ENCODE assay signal across 14 cellular contexts in the genomic region with DNA sequence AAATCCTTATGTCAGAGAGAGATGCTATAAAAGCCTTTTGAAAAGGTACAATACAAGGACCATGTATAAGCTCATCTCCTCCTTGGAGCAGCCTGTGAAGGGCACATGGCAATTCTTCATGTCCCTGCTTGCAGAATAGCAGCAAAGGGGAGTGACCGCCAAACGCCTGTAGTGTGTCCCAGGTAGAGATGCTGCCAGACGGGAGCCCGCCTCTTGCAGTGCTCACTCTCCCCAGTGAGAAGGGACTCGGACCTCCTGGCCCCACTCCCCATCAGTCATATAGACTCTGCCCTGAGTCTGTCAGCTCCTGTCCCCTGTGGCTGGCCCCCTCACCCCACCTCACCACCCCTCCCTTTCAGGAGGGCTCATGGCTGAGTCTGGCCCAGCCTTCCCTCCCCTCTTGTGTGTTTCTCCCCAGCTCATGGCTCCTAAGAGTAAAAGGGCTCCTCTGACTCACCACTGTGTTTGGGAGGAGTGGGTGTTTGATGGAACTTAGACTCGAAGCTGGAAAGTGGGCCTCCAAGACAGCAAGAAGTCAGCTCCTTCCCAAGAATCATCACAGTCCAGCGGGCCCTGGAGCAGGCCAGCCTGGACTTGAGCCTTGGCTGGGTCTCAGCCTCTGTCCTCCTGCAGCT. TPM values are rescaled to one million over a fixed set of nuclear protein-coding genes. Genes with fewer than 3 reads are reported as not detected.
A peak's percentile ranks its signal among the peaks of the same experiment; 100 is the strongest.
DNase-seq lines count a peak whose midpoint lies in the region; ATAC-seq and TF ChIP-seq lines count a peak whose summit lies in the region.
"Had no signal": no experiment of that assay in that cellular context is flagged by ENCODE, and none has a peak within 500 bp of the region (broad histone marks: within the 10 kb centered on the region; RNA-seq: fewer than 3 reads in every experiment).

No MANE protein-coding gene starts in this region.

- POLR2A ChIA-PET in activated CD4-positive, alpha-beta T cell treated with anti-CD3 and anti-CD28 coated beads for 36 hours (lab: Charles Lee), result no interaction called here
- POLR2A ChIA-PET in CD8-positive, alpha-beta memory T cell (lab: Charles Lee), result no interaction called here

- no peak overlapping the region for H3K4me3 Mint-ChIP-seq in activated CD4-positive, alpha-beta T cell treated with anti-CD3 and anti-CD28 coated beads for 36 hours
- H3K4me3 Mint-ChIP-seq in CD8-positive, alpha-beta memory T cell, result no peak overlapping the region
- no peak overlapping the region for H3K4me3 Mint-ChIP-seq in activated naive CD8-positive, alpha-beta T cell
- no peak overlapping the region for H3K4me3 Mint-ChIP-seq in natural killer cell
- H3K4me3 Mint-ChIP-seq: H9 had no signal

- H3K9me3 Mint-ChIP-seq in activated CD4-positive, alpha-beta T cell treated with anti-CD3 and anti-CD28 coated beads for 36 hours (ENCODE audit: low read depth), result no peaks in the 10 kb centered on the region
- no peaks in the 10 kb centered on the region for H3K9me3 Mint-ChIP-seq in CD8-positive, alpha-beta memory T cell
- H3K9me3 Mint-ChIP-seq in activated naive CD8-positive, alpha-beta T cell (ENCODE audit: low read depth), result no peaks in the 10 kb centered on the region
- H3K9me3 Mint-ChIP-seq in natural killer cell, result no peaks in the 10 kb centered on the region
- H3K9me3 Mint-ChIP-seq: H9 had no signal

- no peaks in the 10 kb centered on the region for H3K9me3 ChIP-seq in CD8-positive, alpha-beta memory T cell (ENCODE audit: low read length)
- H3K9me3 ChIP-seq: BLaER1 treated with 17β-estradiol and CSF1 and Interleukin-3, amounts not matched to agents 10 nM and 100 nM had no signal

- peak overlapping the region; percentile 83 for H3K27ac Mint-ChIP-seq in activated CD4-positive, alpha-beta T cell treated with anti-CD3 and anti-CD28 coated beads for 36 hours
- peak overlapping the region in 7 of 8 donors; percentile 21 to 81 (median 55) for H3K27ac Mint-ChIP-seq in CD8-positive, alpha-beta memory T cell
- peak overlapping the region; percentile 91 for H3K27ac Mint-ChIP-seq in activated naive CD8-positive, alpha-beta T cell
- peak overlapping the region; percentile 23 to 78 for H3K27ac Mint-ChIP-seq in natural killer cell

- H3K4me1 ChIP-seq in CD8-positive, alpha-beta memory T cell (ENCODE audit: insufficient read depth, low read length), result peaks cover 4% of the 10 kb centered on the region

- 85% methylated on average over 7 of the region's 7 CpGs for WGBS in lower leg skin, 2 donors

- TF ChIP-seq POLR2A in lower leg skin (IDR thresholded peaks at IDR 0.05), result no peak

- ATAC-seq in activated CD4-positive, alpha-beta T cell treated with anti-CD3 and anti-CD28 coated beads for 36 hours, result peak; percentile 48
- ATAC-seq in natural killer cell (no peak), SK-N-SH treated with all-trans-retinoic acid at 6 μM for 48 hours (no peak)

- intact Hi-C loops in activated CD4-positive, alpha-beta T cell treated with anti-CD3 and anti-CD28 coated beads for 36 hours (cut with DNase I, micrococcal nuclease), result no loop called here
- intact Hi-C loops in natural killer cell (cut with micrococcal nuclease) (no loop called here), lower leg skin (cut with DNase I; ENCODE audit: low total_unique reads) (no loop called here)

- TF ChIP-seq CTCF in natural killer cell (IDR thresholded peaks at IDR 0.05) (no peak), lower leg skin (IDR thresholded peaks at IDR 0.05) (no peak)

- peaks cover 23% of the 10 kb centered on the region for H3K36me3 Mint-ChIP-seq in activated CD4-positive, alpha-beta T cell treated with anti-CD3 and anti-CD28 coated beads for 36 hours (ENCODE audit: low read depth)
- peaks cover 3 to 95% (median 13%) of the 10 kb centered on the region in 3 donors for H3K36me3 Mint-ChIP-seq in CD8-positive, alpha-beta memory T cell
- no peaks in the 10 kb centered on the region for H3K36me3 Mint-ChIP-seq in activated naive CD8-positive, alpha-beta T cell
- H3K36me3 Mint-ChIP-seq in natural killer cell, result peaks cover 6% of the 10 kb centered on the region

- H3K36me3 ChIP-seq in CD8-positive, alpha-beta memory T cell (ENCODE audit: insufficient read depth, low read length), result peaks cover 74% of the 10 kb centered on the region

- no peaks in the 10 kb centered on the region for H3K27me3 Mint-ChIP-seq in activated CD4-positive, alpha-beta T cell treated with anti-CD3 and anti-CD28 coated beads for 36 hours
- no peaks in the 10 kb centered on the region for H3K27me3 Mint-ChIP-seq in CD8-positive, alpha-beta memory T cell
- no peaks in the 10 kb centered on the region for H3K27me3 Mint-ChIP-seq in activated naive CD8-positive, alpha-beta T cell
- H3K27me3 Mint-ChIP-seq in natural killer cell (ENCODE audit: low read depth in 2 of 2), result no peaks in the 10 kb centered on the region

- CTCF ChIA-PET in activated CD4-positive, alpha-beta T cell treated with anti-CD3 and anti-CD28 coated beads for 36 hours (lab: Charles Lee), result interaction anchor here (0.6 to 3.7 kb wide), 7 partner anchors 10 to 135 kb away, joined by 3 to 22 read pairs (median 3); no protein-coding TSS in a partner anchor
- CTCF ChIA-PET in CD8-positive, alpha-beta memory T cell (lab: Charles Lee), result interaction anchor here (0.8 to 58.3 kb wide), 6 partner anchors 10 to 46 kb away, joined by 3 to 1568 read pairs (median 4); partner anchors contain the start of gene EVL

- no peaks in the 10 kb centered on the region for H3K27me3 ChIP-seq in CD8-positive, alpha-beta memory T cell (ENCODE audit: insufficient read depth, low read length, poor library complexity, severe bottlenecking)
- H3K27me3 ChIP-seq: BLaER1 treated with 17β-estradiol and CSF1 and Interleukin-3, amounts not matched to agents 10 nM and 100 nM had no signal

- H3K4me1 Mint-ChIP-seq in activated CD4-positive, alpha-beta T cell treated with anti-CD3 and anti-CD28 coated beads for 36 hours, result peaks cover 28% of the 10 kb centered on the region
- H3K4me1 Mint-ChIP-seq in CD8-positive, alpha-beta memory T cell, result peaks cover 14 to 55% (median 28%) of the 10 kb centered on the region in 3 donors
- peaks cover 33% of the 10 kb centered on the region for H3K4me1 Mint-ChIP-seq in activated naive CD8-positive, alpha-beta T cell (ENCODE audit: low read depth)
- H3K4me1 Mint-ChIP-seq in natural killer cell, result peaks cover 44 to 48% of the 10 kb centered on the region in 2 donors

- DNase-seq in activated CD4-positive, alpha-beta T cell treated with anti-CD3 and anti-CD28 coated beads for 36 hours, result peak; percentile 33
- no peak for DNase-seq in activated CD4-positive, alpha-beta T cell treated with anti-CD3 and anti-CD28 coated beads for 4 hours
- no peak for DNase-seq in CD8-positive, alpha-beta memory T cell
- DNase-seq in natural killer cell (no peak), lower leg skin (ENCODE audit: low spot score in 2 of 2) (no peak), NCI-H748 (lab: John Stamatoyannopoulos, UW; ENCODE audit: unreplicated experiment) (no peak)
- DNase-seq: H9; mammary epithelial cell; NCI-H1436; stimulated activated naive CD4-positive, alpha-beta T cell; trophoblast cell had no signal

- H3K4me3 ChIP-seq in CD8-positive, alpha-beta memory T cell (ENCODE audit: low read length), result no peak overlapping the region
- H3K4me3 ChIP-seq in lower leg skin (ENCODE audit: low read depth, poor library complexity, severe bottlenecking), result no peak overlapping the region
- H3K4me3 ChIP-seq: BLaER1 treated with 17β-estradiol and CSF1 and Interleukin-3, amounts not matched to agents 10 nM and 100 nM had no signal

- H3K27ac ChIP-seq in CD8-positive, alpha-beta memory T cell (ENCODE audit: low read depth, low read length), result no peak overlapping the region
- H3K27ac ChIP-seq: BLaER1 treated with 17β-estradiol and CSF1 and Interleukin-3, amounts not matched to agents 10 nM and 100 nM had no signal

TF ChIP-seq in SK-N-SH treated with all-trans-retinoic acid at 6 μM for 48 hours, 23 proteins besides CTCF, POLR2A, EP300 and RAD21 (continues in another document):
- TF ChIP-seq ARNTL (CRISPR knock-in tag; IDR thresholded peaks at IDR 0.05; ENCODE audit: borderline replicate concordance, low read depth) (no peak), ZFP30 (CRISPR knock-in tag; IDR thresholded peaks at IDR 0.05) (no peak), ESRRG (CRISPR knock-in tag; IDR thresholded peaks at IDR 0.05) (no peak), ZNF565 (CRISPR knock-in tag; conservative IDR thresholded peaks at IDR 0.05; ENCODE audit: low read depth) (no peak), OSR1 (CRISPR knock-in tag; IDR thresholded peaks at IDR 0.05) (no peak), TOX (CRISPR knock-in tag; IDR thresholded peaks at IDR 0.05; ENCODE audit: borderline replicate concordance) (no peak), ZNF70 (CRISPR knock-in tag; IDR thresholded peaks at IDR 0.05) (no peak), CSDC2 (CRISPR knock-in tag; IDR thresholded peaks at IDR 0.05) (no peak)
- TF ChIP-seq, protein P1, sequence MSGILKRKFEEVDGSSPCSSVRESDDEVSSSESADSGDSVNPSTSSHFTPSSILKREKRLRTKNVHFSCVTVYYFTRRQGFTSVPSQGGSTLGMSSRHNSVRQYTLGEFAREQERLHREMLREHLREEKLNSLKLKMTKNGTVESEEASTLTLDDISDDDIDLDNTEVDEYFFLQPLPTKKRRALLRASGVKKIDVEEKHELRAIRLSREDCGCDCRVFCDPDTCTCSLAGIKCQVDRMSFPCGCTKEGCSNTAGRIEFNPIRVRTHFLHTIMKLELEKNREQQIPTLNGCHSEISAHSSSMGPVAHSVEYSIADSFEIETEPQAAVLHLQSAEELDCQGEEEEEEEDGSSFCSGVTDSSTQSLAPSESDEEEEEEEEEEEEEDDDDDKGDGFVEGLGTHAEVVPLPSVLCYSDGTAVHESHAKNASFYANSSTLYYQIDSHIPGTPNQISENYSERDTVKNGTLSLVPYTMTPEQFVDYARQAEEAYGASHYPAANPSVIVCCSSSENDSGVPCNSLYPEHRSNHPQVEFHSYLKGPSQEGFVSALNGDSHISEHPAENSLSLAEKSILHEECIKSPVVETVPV (CRISPR knock-in tag; IDR thresholded peaks at IDR 0.05), result no peak

RNA-seq across cellular contexts. Expression of gene DEGS2, which starts 41.0 kb away (rescaled TPM):
- total RNA-seq in activated CD4-positive, alpha-beta T cell treated with anti-CD3 and anti-CD28 coated beads for 36 hours, result 1 to 10 TPM; 2.6 to 2.8 TPM
- under 1 TPM; 0.35 to 0.42 TPM for total RNA-seq in CD8-positive, alpha-beta memory T cell
- polyA plus RNA-seq in CD8-positive, alpha-beta memory T cell, result 0.72 TPM
- total RNA-seq in natural killer cell (1 to 10 TPM in 2 of 3 donors, under 1 TPM in 1; 0.60 to 7.1 (median 4.4) TPM), lower leg skin (100 to 1,000 TPM; 136 to 185 (median 164) TPM)

RNA-seq across cellular contexts. Expression of gene EVL, which starts 53.3 kb away (rescaled TPM):
- 100 to 1,000 TPM; 249 to 378 TPM for total RNA-seq in activated CD4-positive, alpha-beta T cell treated with anti-CD3 and anti-CD28 coated beads for 36 hours
- total RNA-seq in CD8-positive, alpha-beta memory T cell, result 100 to 1,000 TPM; 218 to 228 TPM
- 129 TPM for polyA plus RNA-seq in CD8-positive, alpha-beta memory T cell
- total RNA-seq in natural killer cell (1,000 to 10,000 TPM in 1 of 3 donors, 100 to 1,000 TPM in 2; 882 to 1,108 (median 986) TPM), lower leg skin (10 to 100 TPM; 26.4 to 51.4 (median 40.9) TPM)

Comparison
In these comparisons a context has a peak if more than half of its experiments do, and no peak if none do; other contexts are left out.
1. RNA of gene DEGS2, which starts 41.0 kb away (total RNA-seq): 136 to 185 TPM in lower leg skin; 0.60 to 7.1 TPM in natural killer cell, 2.6 to 2.8 TPM in activated CD4-positive, alpha-beta T cell treated with anti-CD3 and anti-CD28 coated beads for 36 hours and 0.35 to 0.42 TPM in CD8-positive, alpha-beta memory T cell; every median in the first group is over 10 times any median in the second.
2. RNA of gene EVL, which starts 53.3 kb away (total RNA-seq): 882 to 1,108 TPM in natural killer cell, 249 to 378 TPM in activated CD4-positive, alpha-beta T cell treated with anti-CD3 and anti-CD28 coated beads for 36 hours and 218 to 228 TPM in CD8-positive, alpha-beta memory T cell; 26.4 to 51.4 TPM in lower leg skin; every median in the first group is over 4 times any median in the second.
3. Peak in every context shown above with its lines, with median percentiles within 50 percentile points of each other: H3K27ac Mint-ChIP-seq.